ENCODE assay signal across 1 cellular context in genomic region chr3:32947466-32948238, GRCh38.
TF ChIP-seq lines count a peak whose summit lies in the region.

No MANE protein-coding gene starts in this region.

TF ChIP-seq in HepG2, 621 proteins besides CTCF, POLR2A, EP300 and RAD21 (continued from another document and continues in another):
- TF ChIP-seq ZNF512B (CRISPR knock-in tag; IDR thresholded peaks at IDR 0.05; ENCODE audit: borderline replicate concordance), result 0 out of 2 replicates have a peak, but pooled peaks have one; percentile 52
- no peak for TF ChIP-seq CBX1 (IDR thresholded peaks at IDR 0.05; ENCODE audit: low read depth)
- TF ChIP-seq HNF1B (CRISPR knock-in tag; IDR thresholded peaks at IDR 0.05), result no peak
- 0 out of 2 replicates have a peak, but pooled peaks have one; percentile 56 for TF ChIP-seq TARDBP (CRISPR knock-in tag; IDR thresholded peaks at IDR 0.05)
- TF ChIP-seq ZNF335 (CRISPR knock-in tag; IDR thresholded peaks at IDR 0.05), result no peak
- TF ChIP-seq HNRNPLL (IDR thresholded peaks at IDR 0.05; ENCODE audit: low read depth, low read length, poor library complexity, severe bottlenecking), result no peak
- TF ChIP-seq ZNF570 (CRISPR knock-in tag; IDR thresholded peaks at IDR 0.05; ENCODE audit: borderline replicate concordance), result no peak
- no peak for TF ChIP-seq HMGA1 (CRISPR knock-in tag; conservative IDR thresholded peaks at IDR 0.05)
- TF ChIP-seq REXO4 (CRISPR knock-in tag; IDR thresholded peaks at IDR 0.05; ENCODE audit: borderline replicate concordance), result no peak
- TF ChIP-seq SRF (IDR thresholded peaks at IDR 0.05; ENCODE audit: low read depth, low read length), result no peak
- TF ChIP-seq ZNF263 (CRISPR knock-in tag; IDR thresholded peaks at IDR 0.05), result peak; percentile 60; the same call in 1 of the 2 replicates
- TF ChIP-seq TBX2 (CRISPR knock-in tag; IDR thresholded peaks at IDR 0.05; ENCODE audit: borderline replicate concordance), result peak; percentile 6; the same call in 1 of the 2 replicates
- 0 out of 2 replicates have a peak, but pooled peaks have one; percentile 45 for TF ChIP-seq POGK (CRISPR knock-in tag; conservative IDR thresholded peaks at IDR 0.05)
- TF ChIP-seq, protein P1, sequence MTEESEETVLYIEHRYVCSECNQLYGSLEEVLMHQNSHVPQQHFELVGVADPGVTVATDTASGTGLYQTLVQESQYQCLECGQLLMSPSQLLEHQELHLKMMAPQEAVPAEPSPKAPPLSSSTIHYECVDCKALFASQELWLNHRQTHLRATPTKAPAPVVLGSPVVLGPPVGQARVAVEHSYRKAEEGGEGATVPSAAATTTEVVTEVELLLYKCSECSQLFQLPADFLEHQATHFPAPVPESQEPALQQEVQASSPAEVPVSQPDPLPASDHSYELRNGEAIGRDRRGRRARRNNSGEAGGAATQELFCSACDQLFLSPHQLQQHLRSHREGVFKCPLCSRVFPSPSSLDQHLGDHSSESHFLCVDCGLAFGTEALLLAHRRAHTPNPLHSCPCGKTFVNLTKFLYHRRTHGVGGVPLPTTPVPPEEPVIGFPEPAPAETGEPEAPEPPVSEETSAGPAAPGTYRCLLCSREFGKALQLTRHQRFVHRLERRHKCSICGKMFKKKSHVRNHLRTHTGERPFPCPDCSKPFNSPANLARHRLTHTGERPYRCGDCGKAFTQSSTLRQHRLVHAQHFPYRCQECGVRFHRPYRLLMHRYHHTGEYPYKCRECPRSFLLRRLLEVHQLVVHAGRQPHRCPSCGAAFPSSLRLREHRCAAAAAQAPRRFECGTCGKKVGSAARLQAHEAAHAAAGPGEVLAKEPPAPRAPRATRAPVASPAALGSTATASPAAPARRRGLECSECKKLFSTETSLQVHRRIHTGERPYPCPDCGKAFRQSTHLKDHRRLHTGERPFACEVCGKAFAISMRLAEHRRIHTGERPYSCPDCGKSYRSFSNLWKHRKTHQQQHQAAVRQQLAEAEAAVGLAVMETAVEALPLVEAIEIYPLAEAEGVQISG (CRISPR knock-in tag; IDR thresholded peaks at IDR 0.05), result no peak
- TF ChIP-seq ZNF451 (CRISPR knock-in tag; IDR thresholded peaks at IDR 0.05), result no peak
- no peak for TF ChIP-seq REL (CRISPR knock-in tag; conservative IDR thresholded peaks at IDR 0.05)
- peak; percentile 84 for TF ChIP-seq SALL1 (CRISPR knock-in tag; IDR thresholded peaks at IDR 0.05)
- TF ChIP-seq, protein P2, sequence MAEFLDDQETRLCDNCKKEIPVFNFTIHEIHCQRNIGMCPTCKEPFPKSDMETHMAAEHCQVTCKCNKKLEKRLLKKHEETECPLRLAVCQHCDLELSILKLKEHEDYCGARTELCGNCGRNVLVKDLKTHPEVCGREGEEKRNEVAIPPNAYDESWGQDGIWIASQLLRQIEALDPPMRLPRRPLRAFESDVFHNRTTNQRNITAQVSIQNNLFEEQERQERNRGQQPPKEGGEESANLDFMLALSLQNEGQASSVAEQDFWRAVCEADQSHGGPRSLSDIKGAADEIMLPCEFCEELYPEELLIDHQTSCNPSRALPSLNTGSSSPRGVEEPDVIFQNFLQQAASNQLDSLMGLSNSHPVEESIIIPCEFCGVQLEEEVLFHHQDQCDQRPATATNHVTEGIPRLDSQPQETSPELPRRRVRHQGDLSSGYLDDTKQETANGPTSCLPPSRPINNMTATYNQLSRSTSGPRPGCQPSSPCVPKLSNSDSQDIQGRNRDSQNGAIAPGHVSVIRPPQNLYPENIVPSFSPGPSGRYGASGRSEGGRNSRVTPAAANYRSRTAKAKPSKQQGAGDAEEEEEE (CRISPR knock-in tag; IDR thresholded peaks at IDR 0.05; ENCODE audit: borderline replicate concordance), result no peak
- no peak for TF ChIP-seq ZBTB14 (CRISPR knock-in tag; IDR thresholded peaks at IDR 0.05)
- TF ChIP-seq, protein P3, sequence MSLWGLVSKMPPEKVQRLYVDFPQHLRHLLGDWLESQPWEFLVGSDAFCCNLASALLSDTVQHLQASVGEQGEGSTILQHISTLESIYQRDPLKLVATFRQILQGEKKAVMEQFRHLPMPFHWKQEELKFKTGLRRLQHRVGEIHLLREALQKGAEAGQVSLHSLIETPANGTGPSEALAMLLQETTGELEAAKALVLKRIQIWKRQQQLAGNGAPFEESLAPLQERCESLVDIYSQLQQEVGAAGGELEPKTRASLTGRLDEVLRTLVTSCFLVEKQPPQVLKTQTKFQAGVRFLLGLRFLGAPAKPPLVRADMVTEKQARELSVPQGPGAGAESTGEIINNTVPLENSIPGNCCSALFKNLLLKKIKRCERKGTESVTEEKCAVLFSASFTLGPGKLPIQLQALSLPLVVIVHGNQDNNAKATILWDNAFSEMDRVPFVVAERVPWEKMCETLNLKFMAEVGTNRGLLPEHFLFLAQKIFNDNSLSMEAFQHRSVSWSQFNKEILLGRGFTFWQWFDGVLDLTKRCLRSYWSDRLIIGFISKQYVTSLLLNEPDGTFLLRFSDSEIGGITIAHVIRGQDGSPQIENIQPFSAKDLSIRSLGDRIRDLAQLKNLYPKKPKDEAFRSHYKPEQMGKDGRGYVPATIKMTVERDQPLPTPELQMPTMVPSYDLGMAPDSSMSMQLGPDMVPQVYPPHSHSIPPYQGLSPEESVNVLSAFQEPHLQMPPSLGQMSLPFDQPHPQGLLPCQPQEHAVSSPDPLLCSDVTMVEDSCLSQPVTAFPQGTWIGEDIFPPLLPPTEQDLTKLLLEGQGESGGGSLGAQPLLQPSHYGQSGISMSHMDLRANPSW (CRISPR knock-in tag; IDR thresholded peaks at IDR 0.05; ENCODE audit: borderline replicate concordance), result no peak
- no peak for TF ChIP-seq ZNF563 (CRISPR knock-in tag; IDR thresholded peaks at IDR 0.05)
- TF ChIP-seq ZBTB1 (CRISPR knock-in tag; IDR thresholded peaks at IDR 0.05; ENCODE audit: borderline replicate concordance), result no peak
- TF ChIP-seq ZNF225 (CRISPR knock-in tag; IDR thresholded peaks at IDR 0.05), result no peak
- TF ChIP-seq CREBL2 (CRISPR knock-in tag; IDR thresholded peaks at IDR 0.05; ENCODE audit: borderline replicate concordance), result no peak
- TF ChIP-seq ZNF256 (CRISPR knock-in tag; conservative IDR thresholded peaks at IDR 0.05), result no peak
- peak; percentile 68; the same call in 1 of the 2 replicates for TF ChIP-seq ZNF276 (CRISPR knock-in tag; IDR thresholded peaks at IDR 0.05; ENCODE audit: low read depth)
- 0 out of 2 replicates have a peak, but pooled peaks have one; percentile 35 for TF ChIP-seq ATF2 (CRISPR knock-in tag; IDR thresholded peaks at IDR 0.05)
- no peak for TF ChIP-seq HNRNPH1 (optimal IDR thresholded peaks at IDR 0.05; ENCODE audit: low read depth, low read length)
- no peak for TF ChIP-seq HHEX (CRISPR knock-in tag; IDR thresholded peaks at IDR 0.05)
- TF ChIP-seq, protein P4, sequence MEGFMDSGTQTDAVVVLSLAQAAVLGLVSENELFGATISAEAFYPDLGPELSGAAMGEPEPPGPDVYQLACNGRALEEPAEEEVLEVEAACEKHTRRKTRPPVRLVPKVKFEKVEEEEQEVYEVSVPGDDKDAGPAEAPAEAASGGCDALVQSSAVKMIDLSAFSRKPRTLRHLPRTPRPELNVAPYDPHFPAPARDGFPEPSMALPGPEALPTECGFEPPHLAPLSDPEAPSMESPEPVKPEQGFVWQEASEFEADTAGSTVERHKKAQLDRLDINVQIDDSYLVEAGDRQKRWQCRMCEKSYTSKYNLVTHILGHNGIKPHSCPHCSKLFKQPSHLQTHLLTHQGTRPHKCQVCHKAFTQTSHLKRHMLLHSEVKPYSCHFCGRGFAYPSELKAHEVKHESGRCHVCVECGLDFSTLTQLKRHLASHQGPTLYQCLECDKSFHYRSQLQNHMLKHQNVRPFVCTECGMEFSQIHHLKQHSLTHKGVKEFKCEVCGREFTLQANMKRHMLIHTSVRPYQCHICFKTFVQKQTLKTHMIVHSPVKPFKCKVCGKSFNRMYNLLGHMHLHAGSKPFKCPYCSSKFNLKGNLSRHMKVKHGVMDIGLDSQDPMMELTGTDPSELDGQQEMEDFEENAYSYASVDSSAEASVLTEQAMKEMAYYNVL (CRISPR knock-in tag; IDR thresholded peaks at IDR 0.05; ENCODE audit: borderline replicate concordance), result no peak
- TF ChIP-seq CBX5 (CRISPR knock-in tag; IDR thresholded peaks at IDR 0.05; ENCODE audit: borderline replicate concordance), result peak; percentile 70; the same call in 1 of the 2 replicates
